In the genomic region with DNA sequence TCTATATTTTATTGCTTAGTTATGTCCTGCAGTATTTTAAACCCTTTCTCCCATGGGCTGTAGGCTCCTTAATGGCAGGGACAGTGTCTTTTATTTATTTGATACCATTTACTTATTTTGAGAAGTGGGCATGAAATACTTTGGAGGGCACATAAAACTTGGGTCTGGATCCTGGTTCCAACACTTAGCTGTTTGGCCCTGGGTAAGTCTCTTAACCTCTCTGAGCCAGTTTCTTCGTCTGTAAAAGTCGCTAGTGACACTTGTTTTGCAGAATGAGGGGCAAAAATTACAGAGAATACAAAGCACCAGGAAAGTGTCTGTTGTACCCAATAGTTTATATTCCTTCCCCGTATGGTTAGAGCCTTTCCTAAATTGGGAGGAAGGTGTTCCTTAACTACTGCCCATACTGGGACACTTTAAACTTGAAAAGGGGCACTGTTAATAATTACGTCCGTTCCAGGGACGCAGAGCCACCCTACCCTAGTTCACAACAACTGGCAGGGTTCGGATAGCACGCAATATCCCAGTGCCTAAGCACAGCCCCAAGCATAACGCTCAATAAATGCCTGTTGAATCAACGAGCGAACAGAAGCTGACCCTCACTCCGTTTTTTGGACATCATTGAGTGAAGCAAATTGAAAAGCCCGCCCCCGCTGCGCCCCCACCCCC, we compare ENCODE assay signal across 8 cellular contexts. TPM values are rescaled to one million over a fixed set of nuclear protein-coding genes. Genes with fewer than 3 reads are reported as not detected.
DNase-seq lines count a peak whose midpoint lies in the region; ATAC-seq and TF ChIP-seq lines count a peak whose summit lies in the region.

No MANE protein-coding gene starts in this region.

- H3K9me2 ChIP-seq in OCI-LY1 (ENCODE audit: low read depth, low read length): no peaks in the 10 kb centered on the region

- POLR2A ChIA-PET in CD8-positive, alpha-beta memory T cell (lab: Charles Lee): interaction anchor here (2.3 kb wide), 1 partner anchor 130 kb away, joined by 23 read pairs; no protein-coding TSS in a partner anchor

- ATAC-seq in HG02981 (IDR thresholded peaks at IDR 0.05; ENCODE audit: unreplicated experiment) (no peak), GM21723 (IDR thresholded peaks at IDR 0.05; ENCODE audit: unreplicated experiment) (no peak), HG03139 (IDR thresholded peaks at IDR 0.05; ENCODE audit: unreplicated experiment) (no peak), GM21360 (IDR thresholded peaks at IDR 0.05; ENCODE audit: unreplicated experiment) (no peak)

- H3K27ac Mint-ChIP-seq in CD8-positive, alpha-beta memory T cell: peak overlapping the region; percentile 88 to 98 (median 96)
- H3K27ac Mint-ChIP-seq in endothelial cell (ENCODE audit: unreplicated experiment): no peak overlapping the region

- peak overlapping the region; percentile 84 to 94 (median 88) for H3K4me3 Mint-ChIP-seq in CD8-positive, alpha-beta memory T cell
- peak overlapping the region; percentile 89 for H3K4me3 Mint-ChIP-seq in endothelial cell (ENCODE audit: unreplicated experiment)

- H4K20me1 ChIP-seq in OCI-LY1 (ENCODE audit: insufficient read depth, low read length) (no peaks in the 10 kb centered on the region), osteoblast (ENCODE audit: insufficient read depth, low read length) (no peaks in the 10 kb centered on the region)

- H3K36me3 ChIP-seq in CD8-positive, alpha-beta memory T cell (ENCODE audit: insufficient read depth, low read length): no peaks in the 10 kb centered on the region
- H3K36me3 ChIP-seq in OCI-LY1 (ENCODE audit: insufficient read depth, low read length) (no peaks in the 10 kb centered on the region), osteoblast (ENCODE audit: insufficient read depth, low read length) (no peaks in the 10 kb centered on the region)

- H3K27me3 Mint-ChIP-seq in CD8-positive, alpha-beta memory T cell: peaks cover 0 to 4% of the 10 kb centered on the region in 2 donors
- peaks cover 26% of the 10 kb centered on the region for H3K27me3 Mint-ChIP-seq in endothelial cell (ENCODE audit: unreplicated experiment)

- peaks cover 70 to 91% (median 77%) of the 10 kb centered on the region in 3 donors for H3K4me1 Mint-ChIP-seq in CD8-positive, alpha-beta memory T cell
- peaks cover 19% of the 10 kb centered on the region for H3K4me1 Mint-ChIP-seq in endothelial cell (ENCODE audit: unreplicated experiment)

- H3K27ac ChIP-seq in CD8-positive, alpha-beta memory T cell (ENCODE audit: low read depth, low read length): peak overlapping the region; percentile 60
- H3K27ac ChIP-seq in OCI-LY1 (ENCODE audit: low read depth, low read length, poor library complexity, severe bottlenecking): peak overlapping the region; percentile 97
- H3K27ac ChIP-seq in osteoblast (ENCODE audit: low read depth, low read length): peak overlapping the region; percentile 31

- DNase-seq in CD8-positive, alpha-beta memory T cell: peak in 1 of 5 donors; percentile 15
- DNase-seq in endothelial cell (ENCODE audit: low spot score) (no peak), osteoblast (ENCODE audit: insufficient read length, low spot score, missing footprints) (peak; percentile 79)

- H3K9ac ChIP-seq in OCI-LY1 (ENCODE audit: low read length): peak overlapping the region; percentile 69

- CTCF ChIA-PET in CD8-positive, alpha-beta memory T cell (lab: Charles Lee): interaction anchor here (2.7 kb wide), 1 partner anchor 61 kb away, joined by 7 read pairs; no protein-coding TSS in a partner anchor

- H3K79me2 ChIP-seq in OCI-LY1 (ENCODE audit: insufficient read depth, low read length) (no peaks in the 10 kb centered on the region), osteoblast (ENCODE audit: insufficient read depth, low read length) (no peaks in the 10 kb centered on the region)

- H3K4me1 ChIP-seq in CD8-positive, alpha-beta memory T cell (ENCODE audit: insufficient read depth, low read length): peaks cover 82% of the 10 kb centered on the region
- H3K4me1 ChIP-seq in OCI-LY1 (ENCODE audit: insufficient read depth, low read length, severe bottlenecking): peaks cover 70% of the 10 kb centered on the region
- H3K4me1 ChIP-seq in osteoblast (ENCODE audit: insufficient read depth, low read length): peaks cover 30% of the 10 kb centered on the region

- no peak for TF ChIP-seq CTCF in OCI-LY1 (IDR thresholded peaks at IDR 0.05; ENCODE audit: low read length)
- TF ChIP-seq CTCF in endothelial cell (IDR thresholded peaks at IDR 0.05; ENCODE audit: unreplicated experiment): no peak
- no peak for TF ChIP-seq CTCF in osteoblast (IDR thresholded peaks at IDR 0.05; ENCODE audit: extremely low read depth, low read depth, low read length)

- H3K4me3 ChIP-seq in CD8-positive, alpha-beta memory T cell (ENCODE audit: low read length): peak overlapping the region; percentile 50
- H3K4me3 ChIP-seq in OCI-LY1 (ENCODE audit: low read depth, low read length, poor library complexity, severe bottlenecking) (peak overlapping the region; percentile 70), osteoblast (ENCODE audit: insufficient read depth, low read length) (peak overlapping the region; percentile 90)

- H3F3A ChIP-seq in OCI-LY1 (ENCODE audit: insufficient read depth, low read length): peaks cover 9% of the 10 kb centered on the region; the same call in 1 of the 2 replicates

- H3K9me3 Mint-ChIP-seq in CD8-positive, alpha-beta memory T cell: no peaks in the 10 kb centered on the region
- no peaks in the 10 kb centered on the region for H3K9me3 Mint-ChIP-seq in endothelial cell (ENCODE audit: unreplicated experiment)

- peaks cover 0 to 2% (median 0%) of the 10 kb centered on the region in 3 donors for H3K36me3 Mint-ChIP-seq in CD8-positive, alpha-beta memory T cell
- peaks cover 6% of the 10 kb centered on the region for H3K36me3 Mint-ChIP-seq in endothelial cell (ENCODE audit: low read depth, unreplicated experiment)

- H3K9me3 ChIP-seq in CD8-positive, alpha-beta memory T cell (ENCODE audit: low read length): no peaks in the 10 kb centered on the region
- H3K9me3 ChIP-seq in OCI-LY1 (ENCODE audit: low read length) (no peaks in the 10 kb centered on the region), osteoblast (ENCODE audit: low read depth, low read length) (no peaks in the 10 kb centered on the region)

- H2AFZ ChIP-seq in OCI-LY1 (ENCODE audit: low read length): no peak overlapping the region
- H2AFZ ChIP-seq in osteoblast (ENCODE audit: low read length): peak overlapping the region; percentile 76

- no peaks in the 10 kb centered on the region for H3K27me3 ChIP-seq in CD8-positive, alpha-beta memory T cell (ENCODE audit: insufficient read depth, low read length, poor library complexity, severe bottlenecking)
- H3K27me3 ChIP-seq in OCI-LY1 (ENCODE audit: insufficient read depth, low read length) (no peaks in the 10 kb centered on the region), osteoblast (ENCODE audit: insufficient read depth, low read length) (no peaks in the 10 kb centered on the region)

- H3K4me2 ChIP-seq in OCI-LY1 (ENCODE audit: low read length) (peak overlapping the region; percentile 74), osteoblast (ENCODE audit: insufficient read depth, low read length) (peak overlapping the region; percentile 99)

RNA-seq across cellular contexts. Expression of gene ARMC12, which starts 6.0 kb away (rescaled TPM):
- under 1 TPM; 0.37 to 0.38 TPM for total RNA-seq in CD8-positive, alpha-beta memory T cell
- polyA plus RNA-seq in CD8-positive, alpha-beta memory T cell: 0.26 TPM
- 0.69 TPM for total RNA-seq in endothelial cell (ENCODE audit: unreplicated experiment)
- total RNA-seq in osteoblast: 0.36 and 0.59 TPM in 2 replicates

RNA-seq across cellular contexts. Expression of gene FKBP5, which starts 42.2 kb away (rescaled TPM):
- 10 to 100 TPM; 55.7 to 58.8 TPM for total RNA-seq in CD8-positive, alpha-beta memory T cell
- polyA plus RNA-seq in CD8-positive, alpha-beta memory T cell: 192 TPM
- total RNA-seq in endothelial cell (ENCODE audit: unreplicated experiment) (7.2 TPM), osteoblast (5.1 and 6.2 TPM in 2 replicates)

RNA-seq across cellular contexts. Expression of gene CLPSL2, which starts 45.5 kb away (rescaled TPM):
- total RNA-seq in CD8-positive, alpha-beta memory T cell: not detected
- polyA plus RNA-seq in CD8-positive, alpha-beta memory T cell: not detected
- total RNA-seq in endothelial cell (ENCODE audit: unreplicated experiment): not detected
- not detected in 2 replicates for total RNA-seq in osteoblast

RNA-seq across cellular contexts. Expression of gene CLPSL1, which starts 49.9 kb away (rescaled TPM):
- total RNA-seq in CD8-positive, alpha-beta memory T cell: not detected
- not detected for polyA plus RNA-seq in CD8-positive, alpha-beta memory T cell
- total RNA-seq in endothelial cell (ENCODE audit: unreplicated experiment) (not detected), osteoblast (not detected in 2 replicates)

Comparison
In these comparisons a context has a peak if more than half of its experiments do, and no peak if none do; other contexts are left out.
1. H3K27ac ChIP-seq: peak in every context shown above with its lines; median percentile 97 in OCI-LY1; 60 in CD8-positive, alpha-beta memory T cell; 31 in osteoblast.